Comparison of ENCODE assay signal across 8 cellular contexts in genomic region chr13:73765651-73766384, GRCh38.
DNase-seq lines count a peak whose midpoint lies in the region; ATAC-seq, FAIRE-seq and TF ChIP-seq lines count a peak whose summit lies in the region.

No MANE protein-coding gene starts in this region.

- no peak for FAIRE-seq in pancreas (lab: Jason Lieb, UNC)

- TF ChIP-seq CTCF in cardiac muscle cell (IDR thresholded peaks at IDR 0.05; ENCODE audit: low read depth, low read length) (no peak), pancreas (IDR thresholded peaks at IDR 0.05) (no peak), suprapubic skin (IDR thresholded peaks at IDR 0.05) (no peak)

- no peaks in the 10 kb centered on the region for H3K9me3 ChIP-seq in cardiac muscle cell (ENCODE audit: low read depth)
- no peaks in the 10 kb centered on the region for H3K9me3 ChIP-seq in pancreas
- no peaks in the 10 kb centered on the region for H3K9me3 ChIP-seq in suprapubic skin

- H3K4me1 ChIP-seq in cardiac muscle cell (ENCODE audit: low read depth), result peaks cover 26% of the 10 kb centered on the region
- peaks cover 7 to 19% (median 9%) of the 10 kb centered on the region in 3 donors for H3K4me1 ChIP-seq in pancreas
- peaks cover 23% of the 10 kb centered on the region for H3K4me1 ChIP-seq in suprapubic skin

- ATAC-seq in GM19043 (IDR thresholded peaks at IDR 0.05; ENCODE audit: low read depth, unreplicated experiment), result peak; percentile 76
- peak; percentile 81 for ATAC-seq in HG03460 (IDR thresholded peaks at IDR 0.05; ENCODE audit: unreplicated experiment)
- peak; percentile 89 to 91 (median 90) for ATAC-seq in pancreas
- ATAC-seq in HG03439 (IDR thresholded peaks at IDR 0.05; ENCODE audit: unreplicated experiment), result no peak

- no peaks in the 10 kb centered on the region for H3K27me3 ChIP-seq in cardiac muscle cell
- H3K27me3 ChIP-seq in pancreas, result no peaks in the 10 kb centered on the region
- H3K27me3 ChIP-seq in suprapubic skin, result no peaks in the 10 kb centered on the region

- H3K36me3 ChIP-seq in cardiac muscle cell (no peaks in the 10 kb centered on the region), pancreas (no peaks in the 10 kb centered on the region), suprapubic skin (no peaks in the 10 kb centered on the region)

- H3K27ac ChIP-seq in cardiac muscle cell, result peak overlapping the region; percentile 87
- peak overlapping the region; percentile 35 to 81 (median 60) for H3K27ac ChIP-seq in pancreas
- peak overlapping the region; percentile 19 for H3K27ac ChIP-seq in suprapubic skin

- no peak for TF ChIP-seq EP300 in suprapubic skin (IDR thresholded peaks at IDR 0.05)

- intact Hi-C loops in pancreas (cut with DNase I), result no loop called here

- WGBS in pancreas, 2 donors, result 6% methylated on average over 12 of the region's 12 CpGs
- WGBS in suprapubic skin, result 11% methylated on average over 12 of the region's 12 CpGs

- DNase-seq in SHP77 treated with DMSO at 0.1 percent for 48 hours (lab: John Stamatoyannopoulos, UW), result peak; percentile 87
- peak; percentile 73 for DNase-seq in activated naive CD4-positive, alpha-beta T cell treated with anti-CD3 and anti-CD28 coated beads, Interleukin-2, amount 50 U/mL, for 16 hours
- DNase-seq in cardiac muscle cell (ENCODE audit: low read depth in 1 of 2, low spot score in 1 of 2), result peak; percentile 91 to 93
- DNase-seq in pancreas, result peak; percentile 71 to 86 (median 82)
- peak in 1 of 2 donors; percentile 65 for DNase-seq in suprapubic skin (ENCODE audit: low spot score in 2 of 2)

- H3K4me3 ChIP-seq in cardiac muscle cell (no peak overlapping the region), pancreas (peak overlapping the region in 2 of 4 donors; percentile 2 to 23), suprapubic skin (peak overlapping the region; percentile 7)

- no peak for TF ChIP-seq POLR2A in suprapubic skin (IDR thresholded peaks at IDR 0.05)

Comparison
In these comparisons a context has a peak if more than half of its experiments do, and no peak if none do; other contexts are left out.
1. H3K27ac ChIP-seq: peak in every context shown above with its lines; median percentile 87 in cardiac muscle cell; 60 in pancreas; 19 in suprapubic skin.